ENCODE assay signal across 8 cellular contexts in the genomic region with DNA sequence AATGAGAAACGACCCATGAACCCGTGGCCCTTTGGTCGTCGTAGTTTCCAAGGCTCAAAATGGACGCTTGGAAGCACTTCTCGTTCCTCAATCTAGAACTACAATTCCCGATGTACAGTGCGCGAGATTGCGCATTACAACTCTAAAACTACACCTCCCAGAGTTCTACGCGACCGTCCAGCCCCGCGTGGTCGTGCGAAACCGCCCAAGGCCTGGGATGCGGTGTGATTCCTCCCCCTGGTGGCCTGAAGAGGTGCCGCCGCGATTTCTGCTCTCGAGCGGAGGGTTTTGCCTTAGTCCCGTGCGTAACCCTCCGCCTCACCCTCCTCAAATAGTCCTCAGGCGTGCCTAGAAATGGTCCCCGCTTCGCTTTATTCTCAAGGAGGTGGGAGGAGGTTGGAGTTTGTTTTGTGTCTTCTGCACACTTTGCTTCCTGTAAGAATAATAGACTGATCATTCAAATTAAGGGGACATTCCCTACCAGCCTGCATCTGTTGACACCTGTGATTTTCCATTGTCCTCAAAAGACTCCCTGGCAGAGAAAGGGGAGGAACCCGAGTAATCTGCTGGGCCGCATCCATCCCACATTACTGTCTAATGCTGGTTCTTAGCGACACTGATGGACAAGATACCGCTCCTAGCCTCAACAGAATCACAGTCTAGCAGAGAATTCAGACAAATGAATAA. TPM values are rescaled to one million over a fixed set of nuclear protein-coding genes. Genes with fewer than 3 reads are reported as not detected.
DNase-seq lines count a peak whose midpoint lies in the region; ATAC-seq and TF ChIP-seq lines count a peak whose summit lies in the region.

No MANE protein-coding gene starts in this region.

- peak overlapping the region; percentile 57 for H3K4me3 ChIP-seq in Caco-2 (ENCODE audit: low read depth, low read length)

- H3K36me3 Mint-ChIP-seq in Caco-2 (ENCODE audit: insufficient read depth, unreplicated experiment) (peaks cover 16% of the 10 kb centered on the region), endothelial cell (ENCODE audit: low read depth, unreplicated experiment) (no peaks in the 10 kb centered on the region), mesothelial cell of epicardium (no peaks in the 10 kb centered on the region)

- H3K9me3 Mint-ChIP-seq in Caco-2 (ENCODE audit: unreplicated experiment) (no peaks in the 10 kb centered on the region), endothelial cell (ENCODE audit: unreplicated experiment) (no peaks in the 10 kb centered on the region), mesothelial cell of epicardium (no peaks in the 10 kb centered on the region)

- CTCF ChIA-PET in Caco-2 (lab: Charles Lee): interaction anchor here (0.6 to 4.4 kb wide), 14 partner anchors 11 to 178 kb away, joined by 3 to 69 read pairs (median 4); partner anchors contain the start of genes MTFR1L and PAQR7

- intact Hi-C loops in Caco-2 (cut with micrococcal nuclease; ENCODE audit: unreplicated experiment): loop anchor here (1.0 to 10.0 kb wide), 4 partner anchors 53 to 176 kb away; no protein-coding TSS in a partner anchor

- H3K27ac Mint-ChIP-seq in Caco-2 (ENCODE audit: unreplicated experiment): peak overlapping the region; percentile 92
- H3K27ac Mint-ChIP-seq in endothelial cell (ENCODE audit: unreplicated experiment): peak overlapping the region; percentile 98
- peak overlapping the region; percentile 97 for H3K27ac Mint-ChIP-seq in mesothelial cell of epicardium

- TF ChIP-seq CTCF in Caco-2 (IDR thresholded peaks at IDR 0.05; ENCODE audit: insufficient read depth in 1 of 2, low read depth in 1 of 2, low read length in 1 of 2, severe bottlenecking in 1 of 2, unreplicated experiment in 1 of 2) (peak; percentile 78 to 90), endothelial cell (IDR thresholded peaks at IDR 0.05; ENCODE audit: unreplicated experiment) (peak; percentile 99), mesothelial cell of epicardium (IDR thresholded peaks at IDR 0.05; ENCODE audit: unreplicated experiment) (peak; percentile 95)

- POLR2A ChIA-PET in Caco-2 (lab: Charles Lee): interaction anchor here (0.5 to 1.5 kb wide), 11 partner anchors 27 to 496 kb away, joined by 3 to 15 read pairs (median 5); partner anchors contain the start of genes DHDDS, MTFR1L and PAQR7

- H3K4me1 ChIP-seq in Caco-2: peaks cover 17% of the 10 kb centered on the region

- H3K27me3 Mint-ChIP-seq in Caco-2 (ENCODE audit: insufficient read depth, unreplicated experiment): no peaks in the 10 kb centered on the region
- peaks cover 4% of the 10 kb centered on the region for H3K27me3 Mint-ChIP-seq in endothelial cell (ENCODE audit: unreplicated experiment)
- H3K27me3 Mint-ChIP-seq in mesothelial cell of epicardium (ENCODE audit: low read depth): no peaks in the 10 kb centered on the region

- no peaks in the 10 kb centered on the region for H3K9me3 ChIP-seq in Caco-2

- BruUV-seq in Caco-2 (replicated peaks; lab: Mats Ljungman, UMichigan): no TSS peak

- DNase-seq in Caco-2: peak; percentile 93 to 96
- DNase-seq in HUDEP-2 (lab: John Stamatoyannopoulos, UW; ENCODE audit: unreplicated experiment in 76 of 76): peak; percentile 9 to 99 (median 94)
- peak; percentile 97 for DNase-seq in NOMO-1 treated with dmso at 0.1 percent for 144 hours (lab: John Stamatoyannopoulos, UW; ENCODE audit: unreplicated experiment)
- peak; percentile 94 for DNase-seq in activated CD8-positive, alpha-beta memory T cell treated with anti-CD3 and anti-CD28 coated beads, Interleukin-2, amount 50 U/mL, for 24 hours (ENCODE audit: extremely low read depth)
- DNase-seq in endothelial cell (ENCODE audit: low spot score): peak; percentile 93
- DNase-seq in mesothelial cell of epicardium (ENCODE audit: low spot score in 2 of 2, unreplicated experiment in 2 of 2): peak; percentile 94 to 97
- peak; percentile 92 to 93 for DNase-seq in stimulated activated CD8-positive, alpha-beta memory T cell treated with anti-CD3 and anti-CD28 coated beads, Interleukin-15, amount 100 ng/mL, for 48 hours (ENCODE audit: low read depth in 2 of 2)

- H3K4me1 Mint-ChIP-seq in Caco-2 (ENCODE audit: low read depth, unreplicated experiment) (peaks cover 17% of the 10 kb centered on the region), endothelial cell (ENCODE audit: unreplicated experiment) (peaks cover 15% of the 10 kb centered on the region), mesothelial cell of epicardium (peaks cover 17% of the 10 kb centered on the region)

- no peaks in the 10 kb centered on the region for H3K36me3 ChIP-seq in Caco-2 (ENCODE audit: control insufficient read depth, insufficient read depth, low read length)

- H3K4me3 Mint-ChIP-seq in Caco-2 (ENCODE audit: unreplicated experiment): peak overlapping the region; percentile 90
- H3K4me3 Mint-ChIP-seq in endothelial cell (ENCODE audit: unreplicated experiment): peak overlapping the region; percentile 93
- peak overlapping the region; percentile 88 for H3K4me3 Mint-ChIP-seq in mesothelial cell of epicardium

- peak; percentile 97 for ATAC-seq in GM21381 (IDR thresholded peaks at IDR 0.05; ENCODE audit: unreplicated experiment)

- H3K27me3 ChIP-seq in Caco-2 (replicated peaks; ENCODE audit: control insufficient read depth, insufficient read depth, low read length): no peaks in the 10 kb centered on the region

RNA-seq across cellular contexts. Expression of gene PAFAH2, which starts 0.4 kb away (rescaled TPM):
- total RNA-seq in Caco-2 (2022) (8.0 and 11.1 TPM in 2 replicates), endothelial cell (ENCODE audit: unreplicated experiment) (13.4 TPM), mesothelial cell of epicardium (8.7 to 9.9 TPM (median 9.1 TPM) in 3 replicates)

RNA-seq across cellular contexts. Expression of gene EXTL1, which starts 23.4 kb away (rescaled TPM):
- total RNA-seq in Caco-2 (2022) (0.09 and 0.34 TPM in 2 replicates), endothelial cell (ENCODE audit: unreplicated experiment) (1.8 TPM), mesothelial cell of epicardium (6.9 to 8.2 TPM (median 7.1 TPM) in 3 replicates)

RNA-seq across cellular contexts. Expression of gene SLC30A2, which starts 47.7 kb away (rescaled TPM):
- 1.1 and 3.0 TPM in 2 replicates for total RNA-seq in Caco-2 (2022)
- total RNA-seq in endothelial cell (ENCODE audit: unreplicated experiment): not detected
- total RNA-seq in mesothelial cell of epicardium: 9.2 to 10.7 TPM (median 10.3 TPM) in 3 replicates

Comparison
In these comparisons a context has a peak if more than half of its experiments do, and no peak if none do; other contexts are left out.
1. Peak in every context shown above with its lines: DNase-seq, ATAC-seq and H3K4me3 ChIP-seq.